22 cellular contexts compared by ENCODE assay signal in the genomic region with DNA sequence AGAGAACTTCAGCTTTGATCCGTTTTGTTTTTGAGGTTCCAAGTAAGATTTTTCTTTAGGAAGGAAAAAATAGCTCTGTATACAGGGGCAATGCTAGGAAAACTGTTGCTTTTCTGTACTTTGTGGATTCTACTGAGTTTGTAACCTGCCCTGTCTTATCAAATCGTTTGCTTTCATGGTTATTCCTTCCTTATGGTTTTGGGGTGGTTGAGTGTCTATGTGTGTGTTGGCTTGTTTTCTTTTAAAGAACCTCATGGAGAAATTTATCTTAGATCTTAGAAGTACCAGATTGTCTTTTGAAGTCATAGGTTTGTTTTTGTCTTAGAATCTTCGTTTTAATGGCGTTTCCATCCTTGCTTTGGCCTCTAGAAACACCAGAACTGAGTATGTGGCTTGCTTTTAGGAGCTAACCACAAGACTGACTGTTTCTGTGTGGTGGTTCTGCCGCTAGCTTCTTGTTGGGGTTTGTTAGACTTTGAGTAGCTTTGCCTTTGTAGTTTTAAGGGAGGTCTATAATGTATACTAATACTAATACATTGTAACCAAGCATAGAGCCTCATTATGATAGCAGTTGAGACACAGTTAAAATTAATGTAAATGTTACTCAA.
DNase-seq lines count a peak whose midpoint lies in the region; ATAC-seq, FAIRE-seq and TF ChIP-seq lines count a peak whose summit lies in the region.
"Had no signal": no experiment of that assay in that cellular context is flagged by ENCODE, and none has a peak within 500 bp of the region (broad histone marks: within the 10 kb centered on the region; RNA-seq: fewer than 3 reads in every experiment).

No MANE protein-coding gene starts in this region.

- H3K9me3 ChIP-seq in Loucy (ENCODE audit: insufficient read depth, low read depth, low read length) (no peaks in the 10 kb centered on the region), astrocyte (ENCODE audit: insufficient read depth, low read depth, low read length) (no peaks in the 10 kb centered on the region), endodermal cell (ENCODE audit: control insufficient read depth, low read length) (no peaks in the 10 kb centered on the region)
- H3K9me3 ChIP-seq: body of pancreas, esophagus squamous epithelium, right atrium auricular region had no signal

- CTCF ChIA-PET in activated CD8-positive, alpha-beta memory T cell treated with anti-CD3 and anti-CD28 coated beads, Interleukin-2, amount 10 ng/mL, durations not matched to agents 7 days and 5 days (lab: Charles Lee) = interaction anchor here (0.5 to 1.6 kb wide), 3 partner anchors 11 to 82 kb away, joined by 3 to 4 read pairs (median 3); no protein-coding TSS in a partner anchor

- H2AFZ ChIP-seq in Loucy (ENCODE audit: low read length) = no peak overlapping the region
- no peak overlapping the region for H2AFZ ChIP-seq in astrocyte (ENCODE audit: low read depth, low read length)

- H3K4me1 Mint-ChIP-seq in activated CD8-positive, alpha-beta memory T cell treated with anti-CD3 and anti-CD28 coated beads, Interleukin-2, amount 10 ng/mL, durations not matched to agents 7 days and 5 days = peaks cover 53% of the 10 kb centered on the region
- H3K4me1 Mint-ChIP-seq in astrocyte (ENCODE audit: low read depth, unreplicated experiment) (peaks cover 48% of the 10 kb centered on the region), endodermal cell (peaks cover 38% of the 10 kb centered on the region)
- H3K4me1 Mint-ChIP-seq in stimulated activated effector memory CD8-positive, alpha-beta T cell treated with anti-CD3 and anti-CD28 coated beads, Interleukin-12 subunit alpha, Interleukin-12 subunit beta, amount 100 ng/mL, for 72 hours = peaks cover 41% of the 10 kb centered on the region

- peak; percentile 59 for DNase-seq in activated CD8-positive, alpha-beta memory T cell treated with anti-CD3 and anti-CD28 coated beads, Interleukin-2, amount 10 ng/mL, durations not matched to agents 7 days and 5 days
- DNase-seq in activated CD8-positive, alpha-beta memory T cell treated with anti-CD3 and anti-CD28 coated beads, Interleukin-2, amount 50 U/mL, for 48 hours = no peak
- no peak for DNase-seq in astrocyte (ENCODE audit: low read depth)
- DNase-seq in stimulated activated effector memory CD8-positive, alpha-beta T cell treated with anti-CD3 and anti-CD28 coated beads, Interleukin-12 subunit alpha, Interleukin-12 subunit beta, amount 100 ng/mL, for 72 hours (ENCODE audit: low spot score in 2 of 2) = no peak
- DNase-seq in NCI-H2171 (lab: John Stamatoyannopoulos, UW) = no peak
- no peak for DNase-seq in GM12892 (ENCODE audit: insufficient read length)
- DNase-seq in endodermal cell = no peak
- DNase-seq: activated naive CD4-positive, alpha-beta T cell treated with anti-CD3 and anti-CD28 coated beads for 36 hours; body of pancreas; effector memory CD4-positive, alpha-beta T cell; esophagus squamous epithelium; KG1; kidney glomerular epithelial cell; MV-4-11; NCI-H1694; NCI-H345; stimulated activated CD4-positive, alpha-beta T cell treated with anti-CD3 and anti-CD28 coated beads, Interleukin-12 subunit alpha, Interleukin-12 subunit beta, amount 100 ng/mL, for 4 hours; WERI-Rb-1 had no signal

- peak overlapping the region; percentile 50 for H3K4me3 ChIP-seq in Loucy (ENCODE audit: low read length, poor library complexity, severe bottlenecking)
- no peak overlapping the region for H3K4me3 ChIP-seq in astrocyte (ENCODE audit: insufficient read depth, low read depth, low read length)
- H3K4me3 ChIP-seq in endodermal cell (ENCODE audit: low read length) = no peak overlapping the region
- H3K4me3 ChIP-seq: BLaER1, body of pancreas, esophagus squamous epithelium, right atrium auricular region had no signal

- H3K9me3 Mint-ChIP-seq in activated CD8-positive, alpha-beta memory T cell treated with anti-CD3 and anti-CD28 coated beads, Interleukin-2, amount 10 ng/mL, durations not matched to agents 7 days and 5 days (ENCODE audit: low read depth) = no peaks in the 10 kb centered on the region
- H3K9me3 Mint-ChIP-seq in astrocyte (ENCODE audit: unreplicated experiment) = no peaks in the 10 kb centered on the region
- H3K9me3 Mint-ChIP-seq in stimulated activated effector memory CD8-positive, alpha-beta T cell treated with anti-CD3 and anti-CD28 coated beads, Interleukin-12 subunit alpha, Interleukin-12 subunit beta, amount 100 ng/mL, for 72 hours = no peaks in the 10 kb centered on the region
- no peaks in the 10 kb centered on the region for H3K9me3 Mint-ChIP-seq in endodermal cell
- H3K9me3 Mint-ChIP-seq: activated naive CD4-positive, alpha-beta T cell treated with anti-CD3 and anti-CD28 coated beads for 36 hours had no signal

- FAIRE-seq in astrocyte (lab: Jason Lieb, UNC) = no peak
- no peak for FAIRE-seq in GM12892 (lab: Jason Lieb, UNC)
- FAIRE-seq: urothelium cell line had no signal

- no peak for TF ChIP-seq POLR2A in GM12892 (IDR thresholded peaks at IDR 0.05; ENCODE audit: low read depth, low read length)

- H3K27ac Mint-ChIP-seq in activated CD8-positive, alpha-beta memory T cell treated with anti-CD3 and anti-CD28 coated beads, Interleukin-2, amount 10 ng/mL, durations not matched to agents 7 days and 5 days = peak overlapping the region; percentile 82
- H3K27ac Mint-ChIP-seq in astrocyte (ENCODE audit: unreplicated experiment) (peak overlapping the region; percentile 60), endodermal cell (no peak overlapping the region)
- H3K27ac Mint-ChIP-seq in stimulated activated effector memory CD8-positive, alpha-beta T cell treated with anti-CD3 and anti-CD28 coated beads, Interleukin-12 subunit alpha, Interleukin-12 subunit beta, amount 100 ng/mL, for 72 hours = peak overlapping the region; percentile 57
- H3K27ac Mint-ChIP-seq: activated naive CD4-positive, alpha-beta T cell treated with anti-CD3 and anti-CD28 coated beads for 36 hours had no signal

- no peaks in the 10 kb centered on the region for H3K27me3 ChIP-seq in Loucy (ENCODE audit: insufficient read depth, low read length, poor library complexity, severe bottlenecking)
- H3K27me3 ChIP-seq in astrocyte (ENCODE audit: insufficient read depth, low read length) = no peaks in the 10 kb centered on the region
- H3K27me3 ChIP-seq in endodermal cell (ENCODE audit: control insufficient read depth, insufficient read depth, low read length, poor library complexity, severe bottlenecking) = no peaks in the 10 kb centered on the region
- H3K27me3 ChIP-seq: BLaER1, body of pancreas, esophagus squamous epithelium, right atrium auricular region had no signal

- peak overlapping the region; percentile 29 for H3K9ac ChIP-seq in Loucy (ENCODE audit: low read depth, low read length, poor library complexity, severe bottlenecking)
- no peak overlapping the region for H3K9ac ChIP-seq in astrocyte (ENCODE audit: low read length)
- no peak overlapping the region for H3K9ac ChIP-seq in endodermal cell (ENCODE audit: extremely low read depth, low read length, poor library complexity, severe bottlenecking)
- H3K9ac ChIP-seq: BLaER1 had no signal

- H3K79me2 ChIP-seq in Loucy (ENCODE audit: insufficient read depth, low read length) (peaks cover 85% of the 10 kb centered on the region), astrocyte (ENCODE audit: insufficient read depth, low read length) (peaks cover 15% of the 10 kb centered on the region)

- peaks cover 16% of the 10 kb centered on the region for H4K20me1 ChIP-seq in Loucy (ENCODE audit: insufficient read depth, low read length, poor library complexity, severe bottlenecking)
- H4K20me1 ChIP-seq in astrocyte (ENCODE audit: insufficient read depth, low read length) = peaks cover 62% of the 10 kb centered on the region

- H3K4me1 ChIP-seq in Loucy (ENCODE audit: insufficient read depth, low read length, poor library complexity, severe bottlenecking) (peaks cover 51% of the 10 kb centered on the region), astrocyte (ENCODE audit: insufficient read depth, low read length) (peaks cover 3% of the 10 kb centered on the region), endodermal cell (ENCODE audit: control insufficient read depth, insufficient read depth, low read length) (peaks cover 10% of the 10 kb centered on the region)

- peaks cover 2% of the 10 kb centered on the region for H3K36me3 Mint-ChIP-seq in activated CD8-positive, alpha-beta memory T cell treated with anti-CD3 and anti-CD28 coated beads, Interleukin-2, amount 10 ng/mL, durations not matched to agents 7 days and 5 days
- H3K36me3 Mint-ChIP-seq in astrocyte (ENCODE audit: low read depth, unreplicated experiment) = peaks cover 9% of the 10 kb centered on the region
- H3K36me3 Mint-ChIP-seq in stimulated activated effector memory CD8-positive, alpha-beta T cell treated with anti-CD3 and anti-CD28 coated beads, Interleukin-12 subunit alpha, Interleukin-12 subunit beta, amount 100 ng/mL, for 72 hours = peaks cover 14% of the 10 kb centered on the region
- peaks cover 5% of the 10 kb centered on the region for H3K36me3 Mint-ChIP-seq in endodermal cell (ENCODE audit: low read depth)

- peak; percentile 35 for ATAC-seq in activated CD8-positive, alpha-beta memory T cell treated with anti-CD3 and anti-CD28 coated beads, Interleukin-2, amount 10 ng/mL, durations not matched to agents 7 days and 5 days
- ATAC-seq in stimulated activated effector memory CD8-positive, alpha-beta T cell treated with anti-CD3 and anti-CD28 coated beads, Interleukin-12 subunit alpha, Interleukin-12 subunit beta, amount 100 ng/mL, for 72 hours = peak; percentile 46
- ATAC-seq: body of pancreas had no signal

- no peak overlapping the region for H3K27ac ChIP-seq in astrocyte (ENCODE audit: low read depth, low read length)
- H3K27ac ChIP-seq in endodermal cell (ENCODE audit: low read depth, low read length) = no peak overlapping the region
- H3K27ac ChIP-seq: BLaER1, body of pancreas, esophagus squamous epithelium, right atrium auricular region, WERI-Rb-1 had no signal

- no peaks in the 10 kb centered on the region for H3K27me3 Mint-ChIP-seq in activated CD8-positive, alpha-beta memory T cell treated with anti-CD3 and anti-CD28 coated beads, Interleukin-2, amount 10 ng/mL, durations not matched to agents 7 days and 5 days
- H3K27me3 Mint-ChIP-seq in astrocyte (ENCODE audit: low read depth, unreplicated experiment) (no peaks in the 10 kb centered on the region), endodermal cell (ENCODE audit: insufficient read depth) (no peaks in the 10 kb centered on the region)

- H3K4me2 ChIP-seq in Loucy (ENCODE audit: low read depth, low read length, poor library complexity, severe bottlenecking) (peak overlapping the region; percentile 67), astrocyte (ENCODE audit: low read length) (no peak overlapping the region)
- H3K4me2 ChIP-seq: BLaER1 had no signal

- no peaks in the 10 kb centered on the region for H3K9me2 ChIP-seq in Loucy (replicated peaks; ENCODE audit: low read depth, low read length)

- no peaks in the 10 kb centered on the region for H3K36me3 ChIP-seq in Loucy (ENCODE audit: insufficient read depth, low read length)
- no peaks in the 10 kb centered on the region for H3K36me3 ChIP-seq in astrocyte (ENCODE audit: insufficient read depth, low read length)
- H3K36me3 ChIP-seq in endodermal cell (ENCODE audit: control insufficient read depth, insufficient read depth, low read length) = peaks cover 7% of the 10 kb centered on the region
- H3K36me3 ChIP-seq: esophagus squamous epithelium, right atrium auricular region, WERI-Rb-1 had no signal

- no peak overlapping the region for H3K4me3 Mint-ChIP-seq in activated CD8-positive, alpha-beta memory T cell treated with anti-CD3 and anti-CD28 coated beads, Interleukin-2, amount 10 ng/mL, durations not matched to agents 7 days and 5 days
- no peak overlapping the region for H3K4me3 Mint-ChIP-seq in astrocyte (ENCODE audit: unreplicated experiment)
- H3K4me3 Mint-ChIP-seq in stimulated activated effector memory CD8-positive, alpha-beta T cell treated with anti-CD3 and anti-CD28 coated beads, Interleukin-12 subunit alpha, Interleukin-12 subunit beta, amount 100 ng/mL, for 72 hours = peak overlapping the region; percentile 8
- no peak overlapping the region for H3K4me3 Mint-ChIP-seq in endodermal cell
- H3K4me3 Mint-ChIP-seq: activated naive CD4-positive, alpha-beta T cell treated with anti-CD3 and anti-CD28 coated beads for 36 hours had no signal

- TF ChIP-seq CTCF in Loucy (conservative IDR thresholded peaks at IDR 0.05; ENCODE audit: low read length) (no peak), astrocyte (IDR thresholded peaks at IDR 0.05; ENCODE audit: insufficient read depth, low read depth, low read length) (no peak), endodermal cell (conservative IDR thresholded peaks at IDR 0.05) (no peak)

- 63% methylated on average over 5 of the region's 5 CpGs; no CpG with 5 or more reads in 1 of the 2 experiments for WGBS in endodermal cell (ENCODE audit: insufficient coverage in 1 of 2, insufficient read length in 1 of 2), 2 experiments

- H3F3A ChIP-seq in Loucy (ENCODE audit: low read depth) = 0 out of 2 replicates have a peak, but pooled peaks cover 4% of the 10 kb centered on the region
